In genomic region chr2:131067465-131067864, GRCh38 we compare ENCODE assay signal across 31 cellular contexts. TPM values are rescaled to one million over a fixed set of nuclear protein-coding genes. Genes with fewer than 3 reads are reported as not detected.
A peak's percentile ranks its signal among the peaks of the same experiment; 100 is the strongest.
DNase-seq lines count a peak whose midpoint lies in the region; ATAC-seq, FAIRE-seq and TF ChIP-seq lines count a peak whose summit lies in the region.
"Had no signal": no experiment of that assay in that cellular context is flagged by ENCODE, and none has a peak within 500 bp of the region (broad histone marks: within the 10 kb centered on the region; RNA-seq: fewer than 3 reads in every experiment).

No MANE protein-coding gene starts in this region.

- no TSS peak for BruUV-seq in K562 (replicated peaks; lab: Mats Ljungman, UMichigan)

- H3K27me3 Mint-ChIP-seq in activated T-cell treated with anti-CD3 and anti-CD28 coated beads, Interleukin-2, amount 50 U/mL, for 24 hours, result no peaks in the 10 kb centered on the region
- H3K27me3 Mint-ChIP-seq in activated T-cell treated with anti-CD3 and anti-CD28 coated beads, Interleukin-2, amount 50 U/mL, for 4 hours (ENCODE audit: low read depth), result no peaks in the 10 kb centered on the region
- no peaks in the 10 kb centered on the region for H3K27me3 Mint-ChIP-seq in T-helper 17 cell
- H3K27me3 Mint-ChIP-seq in nephron progenitor cell (ENCODE audit: low read depth, poor library complexity), result no peaks in the 10 kb centered on the region
- H3K27me3 Mint-ChIP-seq: CD4-positive, alpha-beta memory T cell; IgD-negative memory B cell had no signal

- H3K27ac ChIP-seq in K562 (ENCODE audit: extremely low read depth, low read depth, low read length), result no peak overlapping the region
- H3K27ac ChIP-seq: SJSA1 had no signal

- FAIRE-seq in K562 (lab: Jason Lieb, UNC), result no peak
- FAIRE-seq: GM12878 had no signal

- no peak for DNase-seq in activated T-cell treated with anti-CD3 and anti-CD28 coated beads, Interleukin-2, amount 50 U/mL, for 24 hours
- DNase-seq in activated T-cell treated with anti-CD3 and anti-CD28 coated beads, Interleukin-2, amount 50 U/mL, for 4 hours, result no peak
- DNase-seq in T-helper 17 cell, result no peak
- DNase-seq in K562 (ENCODE audit: extremely low read depth in 1 of 4, low spot score in 3 of 4), result no peak
- DNase-seq in nephron progenitor cell, result no peak
- DNase-seq in SKM-1 treated with dmso at 0.1 percent for 144 hours (lab: John Stamatoyannopoulos, UW; ENCODE audit: unreplicated experiment), result no peak
- DNase-seq: C1 segment of cervical spinal cord; Caco-2; CD4-positive, alpha-beta memory T cell; DMS 273 treated with DMSO at 0.1 percent for 48 hours; DMS79; EL; GDM1; GOT3; HFFc6; Karpas-422; NCI-H1092 treated with DMSO at 0.1 percent for 48 hours; NCI-H1436; NCI-H187; NCI-H2081 treated with DMSO at 0.1 percent for 48 hours; NCI-H2171; NCI-H226; NCI-H510A; NCI-H69; Right ventricle myocardium superior; RPMI8226 had no signal

- H3K9me3 ChIP-seq in T-helper 17 cell (ENCODE audit: control insufficient read depth, low read length, poor library complexity, severe bottlenecking) (no peaks in the 10 kb centered on the region), K562 (replicated peaks; ENCODE audit: control insufficient read depth, insufficient read depth, low read depth, low read length) (no peaks in the 10 kb centered on the region)
- H3K9me3 ChIP-seq: Caco-2, HAP-1, SJSA1 had no signal

- no peak overlapping the region for H3K9ac ChIP-seq in K562 (ENCODE audit: insufficient read depth in 1 of 2, low read depth in 2 of 2, low read length in 2 of 2)

- H3K27me3 ChIP-seq in K562 (ENCODE audit: control insufficient read depth in 2 of 2, insufficient read depth in 2 of 2, low read length in 2 of 2), result no peaks in the 10 kb centered on the region
- H3K27me3 ChIP-seq: SJSA1 had no signal

- TF ChIP-seq EP300 in K562 (IDR thresholded peaks at IDR 0.05; ENCODE audit: low read length), result no peak

- no peak for TF ChIP-seq CTCF in K562 (IDR thresholded peaks at IDR 0.05 in 2 of 3, conservative IDR thresholded peaks at IDR 0.05 in 1 of 3; ENCODE audit: insufficient read depth in 2 of 3, low read depth in 1 of 3, low read length in 3 of 3)
- TF ChIP-seq CTCF in nephron progenitor cell (IDR thresholded peaks at IDR 0.05), result no peak

- peaks cover 85% of the 10 kb centered on the region for H3K36me3 ChIP-seq in K562 (ENCODE audit: control insufficient read depth, insufficient read depth, low read length)

- H3K4me1 ChIP-seq in K562 (replicated peaks in 1 of 2; ENCODE audit: control insufficient read depth in 2 of 2, insufficient read depth in 2 of 2, low read length in 2 of 2), result no peaks in the 10 kb centered on the region
- H3K4me1 ChIP-seq: Caco-2 had no signal

- TF ChIP-seq POLR2A in K562 (conservative IDR thresholded peaks at IDR 0.05), result no peak

- H3K4me3 ChIP-seq in K562, result no peak overlapping the region
- H3K4me3 ChIP-seq: GM12878, HAP-1, SJSA1 had no signal

- TF ChIP-seq RAD21 in K562 (CRISPR knock-in tag; conservative IDR thresholded peaks at IDR 0.05 in 1 of 2, IDR thresholded peaks at IDR 0.05 in 1 of 2), result no peak

- H2AFZ ChIP-seq in K562 (ENCODE audit: low read depth, low read length), result no peak overlapping the region

- H4K20me1 ChIP-seq in K562 (replicated peaks; ENCODE audit: control insufficient read depth, insufficient read depth, low read length), result no peaks in the 10 kb centered on the region; the same call in none of the 2 replicates

- no peak overlapping the region for H3K4me3 Mint-ChIP-seq in activated T-cell treated with anti-CD3 and anti-CD28 coated beads, Interleukin-2, amount 50 U/mL, for 24 hours
- H3K4me3 Mint-ChIP-seq in activated T-cell treated with anti-CD3 and anti-CD28 coated beads, Interleukin-2, amount 50 U/mL, for 4 hours, result no peak overlapping the region
- H3K4me3 Mint-ChIP-seq in T-helper 17 cell (no peak overlapping the region), nephron progenitor cell (no peak overlapping the region)
- H3K4me3 Mint-ChIP-seq: CD4-positive, alpha-beta memory T cell; HFFc6; IgD-negative memory B cell had no signal

- no peak for ATAC-seq in activated T-cell treated with anti-CD3 and anti-CD28 coated beads, Interleukin-2, amount 50 U/mL, for 4 hours
- ATAC-seq in T-helper 17 cell (no peak), K562 (no peak), HG03280 (IDR thresholded peaks at IDR 0.05; ENCODE audit: unreplicated experiment) (no peak)
- ATAC-seq: GM12878 had no signal

- H3K27ac Mint-ChIP-seq in activated T-cell treated with anti-CD3 and anti-CD28 coated beads, Interleukin-2, amount 50 U/mL, for 24 hours, result peak overlapping the region; percentile 20
- H3K27ac Mint-ChIP-seq in T-helper 17 cell (peak overlapping the region; percentile 51), nephron progenitor cell (peak overlapping the region; percentile 79)
- H3K27ac Mint-ChIP-seq: HFFc6 had no signal

- H3K36me3 Mint-ChIP-seq in activated T-cell treated with anti-CD3 and anti-CD28 coated beads, Interleukin-2, amount 50 U/mL, for 24 hours (ENCODE audit: low read depth), result peaks cover 86% of the 10 kb centered on the region
- H3K36me3 Mint-ChIP-seq in activated T-cell treated with anti-CD3 and anti-CD28 coated beads, Interleukin-2, amount 50 U/mL, for 4 hours (ENCODE audit: insufficient read depth), result peaks cover 30% of the 10 kb centered on the region
- peaks cover 8% of the 10 kb centered on the region for H3K36me3 Mint-ChIP-seq in T-helper 17 cell (ENCODE audit: low read depth)
- peaks cover 81% of the 10 kb centered on the region for H3K36me3 Mint-ChIP-seq in nephron progenitor cell (ENCODE audit: low read depth)

- intact Hi-C loops in K562 (cut with micrococcal nuclease), result no loop called here

- CTCF ChIA-PET in K562 (lab: Yijun Ruan, JAX; ENCODE audit: low intra/inter-chr PET ratio), result no interaction called here

- H3K4me1 Mint-ChIP-seq in activated T-cell treated with anti-CD3 and anti-CD28 coated beads, Interleukin-2, amount 50 U/mL, for 24 hours (ENCODE audit: low read depth), result peaks cover 43% of the 10 kb centered on the region
- H3K4me1 Mint-ChIP-seq in activated T-cell treated with anti-CD3 and anti-CD28 coated beads, Interleukin-2, amount 50 U/mL, for 4 hours (ENCODE audit: low read depth), result peaks cover 28% of the 10 kb centered on the region
- H3K4me1 Mint-ChIP-seq in T-helper 17 cell, result peaks cover 31% of the 10 kb centered on the region
- peaks cover 31% of the 10 kb centered on the region for H3K4me1 Mint-ChIP-seq in nephron progenitor cell

- H3K9me1 ChIP-seq in K562 (ENCODE audit: control insufficient read depth, insufficient read depth, low read length), result no peaks in the 10 kb centered on the region

- POLR2A ChIA-PET in K562 (lab: Yijun Ruan, JAX), result interaction anchor here (0.6 to 1.6 kb wide), 4 partner anchors 11 to 50 kb away, joined by 3 to 4 read pairs (median 4); no protein-coding TSS in a partner anchor

- no peaks in the 10 kb centered on the region for H3K9me3 Mint-ChIP-seq in activated T-cell treated with anti-CD3 and anti-CD28 coated beads, Interleukin-2, amount 50 U/mL, for 24 hours
- no peaks in the 10 kb centered on the region for H3K9me3 Mint-ChIP-seq in activated T-cell treated with anti-CD3 and anti-CD28 coated beads, Interleukin-2, amount 50 U/mL, for 4 hours
- no peaks in the 10 kb centered on the region for H3K9me3 Mint-ChIP-seq in nephron progenitor cell
- H3K9me3 Mint-ChIP-seq: CD4-positive, alpha-beta memory T cell; HFFc6; IgD-negative memory B cell had no signal

- no peak overlapping the region for H3K4me2 ChIP-seq in K562 (ENCODE audit: insufficient read depth, low read length)

- H3K79me2 ChIP-seq in K562 (ENCODE audit: control insufficient read depth, insufficient read depth, low read length), result peaks cover 80% of the 10 kb centered on the region

- in situ Hi-C loops in K562 (cut with MboI), result no loop called here

RNA-seq across cellular contexts. Expression of gene FAM168B, which starts 25.8 kb away (rescaled TPM):
- 100 to 1,000 TPM; 101 to 111 (median 107) TPM for total RNA-seq in activated T-cell treated with anti-CD3 and anti-CD28 coated beads, Interleukin-2, amount 50 U/mL, for 4 hours
- 10 to 100 TPM; 56.1 to 71.2 TPM for total RNA-seq in T-helper 17 cell
- total RNA-seq in K562 (2011; cell fraction: chromatin; rRNA removed; ENCODE audit: low replicate concordance), result 23.5 and 25.5 TPM in 2 replicates
- 19.7 and 21.8 TPM in 2 replicates for total RNA-seq in K562 (2011; cell fraction: nucleolus; rRNA removed)
- total RNA-seq in K562 (2011; cell fraction: nucleoplasm; rRNA removed), result 26.0 and 35.7 TPM in 2 replicates
- total RNA-seq in K562 (2014; rRNA removed), result 46.1 and 60.8 TPM in 2 replicates
- 32.1 and 33.9 TPM in 2 replicates for total RNA-seq in K562 (2014; rRNA removed; fragmentation: Illumina TruSeq; extraction: Trizol)
- total RNA-seq in K562 (2015; rRNA removed; fragmentation: Illumina TruSeq; extraction: Trizol), result 39.0 and 40.1 TPM in 2 replicates
- total RNA-seq in K562 (2021), result 67.4 and 76.0 TPM in 2 replicates
- polyA plus RNA-seq in K562 (2011; rRNA removed), result 51.6 and 56.9 TPM in 2 replicates
- polyA plus RNA-seq in K562 (2011; cell fraction: cytosol; rRNA removed), result 89.9 and 202 TPM in 2 replicates
- 47.2 and 74.0 TPM in 2 replicates for polyA plus RNA-seq in K562 (2011; cell fraction: nucleus; rRNA removed)
- polyA plus RNA-seq in K562 (2012), result 53.3 and 56.9 TPM in 2 replicates
- 47.8 and 56.3 TPM in 2 replicates for polyA plus RNA-seq in K562 (2014; fragmentation: Illumina TruSeq; extraction: Trizol)
- polyA plus RNA-seq in K562 (2014; fragmentation: Nextera tagmentation; extraction: Ambion mirVana), result 1 to 10 TPM; 3.3 to 5.4 TPM
- 59.4 and 64.2 TPM in 2 replicates for polyA plus RNA-seq in K562 (2014; rRNA removed)
- 25.2 and 36.1 TPM in 2 replicates for polyA minus RNA-seq in K562 (2011; rRNA and poly(A)+ RNA removed)
- polyA minus RNA-seq in K562 (2011; cell fraction: cytosol; rRNA and poly(A)+ RNA removed), result 38.3 and 40.4 TPM in 2 replicates
- polyA minus RNA-seq in K562 (2011; cell fraction: nucleus; rRNA and poly(A)+ RNA removed), result 12.5 and 15.2 TPM in 2 replicates

RNA-seq across cellular contexts. Expression of gene PLEKHB2, which starts 37.7 kb away (rescaled TPM):
- total RNA-seq in activated T-cell treated with anti-CD3 and anti-CD28 coated beads, Interleukin-2, amount 50 U/mL, for 4 hours, result 10 to 100 TPM; 55.6 to 61.1 (median 57.7) TPM
- 10 to 100 TPM; 68.1 to 72.6 TPM for total RNA-seq in T-helper 17 cell
- total RNA-seq in K562 (2011; cell fraction: chromatin; rRNA removed; ENCODE audit: low replicate concordance), result 57.5 and 90.0 TPM in 2 replicates
- 40.9 and 42.5 TPM in 2 replicates for total RNA-seq in K562 (2011; cell fraction: nucleolus; rRNA removed)
- total RNA-seq in K562 (2011; cell fraction: nucleoplasm; rRNA removed), result 74.6 and 88.2 TPM in 2 replicates
- total RNA-seq in K562 (2014; rRNA removed), result 48.6 and 65.2 TPM in 2 replicates
- total RNA-seq in K562 (2014; rRNA removed; fragmentation: Illumina TruSeq; extraction: Trizol), result 44.1 and 46.7 TPM in 2 replicates
- 43.7 and 47.3 TPM in 2 replicates for total RNA-seq in K562 (2015; rRNA removed; fragmentation: Illumina TruSeq; extraction: Trizol)
- 56.5 TPM in 2 replicates for total RNA-seq in K562 (2021)
- polyA plus RNA-seq in K562 (2011; rRNA removed), result 53.8 and 71.5 TPM in 2 replicates
- 57.4 and 73.3 TPM in 2 replicates for polyA plus RNA-seq in K562 (2011; cell fraction: cytosol; rRNA removed)
- 29.5 and 30.0 TPM in 2 replicates for polyA plus RNA-seq in K562 (2011; cell fraction: nucleus; rRNA removed)
- polyA plus RNA-seq in K562 (2012), result 53.7 and 58.0 TPM in 2 replicates
- polyA plus RNA-seq in K562 (2014; fragmentation: Illumina TruSeq; extraction: Trizol), result 55.4 and 56.2 TPM in 2 replicates
- 10 to 100 TPM; 41.3 to 42.6 TPM for polyA plus RNA-seq in K562 (2014; fragmentation: Nextera tagmentation; extraction: Ambion mirVana)
- 50.2 and 53.0 TPM in 2 replicates for polyA plus RNA-seq in K562 (2014; rRNA removed)
- 80.6 and 119 TPM in 2 replicates for polyA minus RNA-seq in K562 (2011; rRNA and poly(A)+ RNA removed)
- polyA minus RNA-seq in K562 (2011; cell fraction: cytosol; rRNA and poly(A)+ RNA removed), result 54.8 and 64.5 TPM in 2 replicates
- polyA minus RNA-seq in K562 (2011; cell fraction: nucleus; rRNA and poly(A)+ RNA removed), result 20.1 and 30.9 TPM in 2 replicates

Comparison
In these comparisons a context has a peak if more than half of its experiments do, and no peak if none do; other contexts are left out.
1. H3K27ac Mint-ChIP-seq: peak in every context shown above with its lines; median percentile 79 in nephron progenitor cell; 51 in T-helper 17 cell; 20 in activated T-cell treated with anti-CD3 and anti-CD28 coated beads, Interleukin-2, amount 50 U/mL, for 24 hours.